Comparison of ENCODE assay signal across 13 cellular contexts in the genomic region with DNA sequence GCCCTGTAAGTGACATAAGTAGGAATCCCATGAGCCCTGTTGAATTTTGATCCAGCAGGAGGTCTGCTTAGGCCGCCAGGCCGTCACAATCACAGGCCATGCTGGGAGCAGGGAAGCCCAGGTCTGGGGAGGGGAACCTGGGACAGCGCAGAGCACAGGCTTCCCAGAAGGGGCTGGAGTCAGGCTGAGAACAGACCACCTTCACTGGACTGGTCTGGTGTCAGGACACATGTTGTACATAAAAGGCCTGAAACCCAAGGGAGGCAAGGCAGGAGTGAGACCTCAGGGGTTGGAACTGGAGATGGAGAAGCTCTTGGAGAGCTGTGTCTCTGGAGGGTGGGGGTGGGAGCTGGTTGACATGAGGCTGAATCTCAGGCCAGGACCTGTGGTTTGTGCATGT.
DNase-seq lines count a peak whose midpoint lies in the region; ATAC-seq and TF ChIP-seq lines count a peak whose summit lies in the region.
"Had no signal": no experiment of that assay in that cellular context is flagged by ENCODE, and none has a peak within 500 bp of the region (broad histone marks: within the 10 kb centered on the region; RNA-seq: fewer than 3 reads in every experiment).

No MANE protein-coding gene starts in this region.

- H3K4me3 Mint-ChIP-seq in activated T-cell treated with anti-CD3 and anti-CD28 coated beads, Interleukin-2, amount 50 U/mL, for 24 hours: no peak overlapping the region
- H3K4me3 Mint-ChIP-seq in activated T-cell treated with anti-CD3 and anti-CD28 coated beads, Interleukin-2, amount 50 U/mL, for 4 hours: no peak overlapping the region
- H3K4me3 Mint-ChIP-seq in neural crest cell (no peak overlapping the region), HFFc6 (no peak overlapping the region)
- H3K4me3 Mint-ChIP-seq: CD4-positive, alpha-beta T cell had no signal

- no peak overlapping the region for H3K4me3 ChIP-seq in coronary artery
- H3K4me3 ChIP-seq: GM23248 had no signal

- H3K27ac Mint-ChIP-seq in activated T-cell treated with anti-CD3 and anti-CD28 coated beads, Interleukin-2, amount 50 U/mL, for 24 hours: peak overlapping the region; percentile 23
- H3K27ac Mint-ChIP-seq in neural crest cell (ENCODE audit: unreplicated experiment) (peak overlapping the region; percentile 8), HFFc6 (no peak overlapping the region)
- H3K27ac Mint-ChIP-seq: CD4-positive, alpha-beta T cell had no signal

- TF ChIP-seq CTCF in coronary artery (IDR thresholded peaks at IDR 0.05): no peak
- TF ChIP-seq CTCF in neural crest cell (conservative IDR thresholded peaks at IDR 0.05): no peak
- no peak for TF ChIP-seq CTCF in HFFc6 (IDR thresholded peaks at IDR 0.05)

- no peak for DNase-seq in activated T-cell treated with anti-CD3 and anti-CD28 coated beads, Interleukin-2, amount 50 U/mL, for 24 hours
- no peak for DNase-seq in activated T-cell treated with anti-CD3 and anti-CD28 coated beads, Interleukin-2, amount 50 U/mL, for 4 hours
- peak; percentile 68 for DNase-seq in coronary artery (ENCODE audit: low spot score)
- DNase-seq in neural crest cell (ENCODE audit: low read depth, low spot score): no peak
- no peak for DNase-seq in HFFc6
- DNase-seq: CD4-positive, alpha-beta T cell; DMS79; GM23248; H7 had no signal

- H3K27me3 Mint-ChIP-seq in activated T-cell treated with anti-CD3 and anti-CD28 coated beads, Interleukin-2, amount 50 U/mL, for 24 hours: no peaks in the 10 kb centered on the region
- H3K27me3 Mint-ChIP-seq in activated T-cell treated with anti-CD3 and anti-CD28 coated beads, Interleukin-2, amount 50 U/mL, for 4 hours (ENCODE audit: low read depth): no peaks in the 10 kb centered on the region
- no peaks in the 10 kb centered on the region for H3K27me3 Mint-ChIP-seq in neural crest cell (ENCODE audit: low read depth)
- H3K27me3 Mint-ChIP-seq in HFFc6 (ENCODE audit: insufficient read depth): no peaks in the 10 kb centered on the region; the same call in 1 of the 2 replicates
- H3K27me3 Mint-ChIP-seq: CD4-positive, alpha-beta T cell had no signal

- H3K36me3 Mint-ChIP-seq in activated T-cell treated with anti-CD3 and anti-CD28 coated beads, Interleukin-2, amount 50 U/mL, for 24 hours (ENCODE audit: low read depth): no peaks in the 10 kb centered on the region
- peaks cover 3% of the 10 kb centered on the region for H3K36me3 Mint-ChIP-seq in activated T-cell treated with anti-CD3 and anti-CD28 coated beads, Interleukin-2, amount 50 U/mL, for 4 hours (ENCODE audit: insufficient read depth)
- H3K36me3 Mint-ChIP-seq in neural crest cell (ENCODE audit: low read depth) (no peaks in the 10 kb centered on the region), HFFc6 (ENCODE audit: low read depth) (no peaks in the 10 kb centered on the region)

- H3K27ac ChIP-seq in coronary artery: no peak overlapping the region
- H3K27ac ChIP-seq: 22Rv1, GM23248, HL-60 had no signal

- H3K4me1 Mint-ChIP-seq in activated T-cell treated with anti-CD3 and anti-CD28 coated beads, Interleukin-2, amount 50 U/mL, for 24 hours (ENCODE audit: low read depth): peaks cover 21% of the 10 kb centered on the region
- H3K4me1 Mint-ChIP-seq in activated T-cell treated with anti-CD3 and anti-CD28 coated beads, Interleukin-2, amount 50 U/mL, for 4 hours (ENCODE audit: low read depth): peaks cover 7% of the 10 kb centered on the region
- peaks cover 6% of the 10 kb centered on the region for H3K4me1 Mint-ChIP-seq in neural crest cell
- peaks cover 19% of the 10 kb centered on the region for H3K4me1 Mint-ChIP-seq in HFFc6 (ENCODE audit: low read depth)

- no peaks in the 10 kb centered on the region for H3K9me3 Mint-ChIP-seq in activated T-cell treated with anti-CD3 and anti-CD28 coated beads, Interleukin-2, amount 50 U/mL, for 24 hours
- H3K9me3 Mint-ChIP-seq in activated T-cell treated with anti-CD3 and anti-CD28 coated beads, Interleukin-2, amount 50 U/mL, for 4 hours: no peaks in the 10 kb centered on the region
- H3K9me3 Mint-ChIP-seq in neural crest cell: no peaks in the 10 kb centered on the region
- H3K9me3 Mint-ChIP-seq in HFFc6: no peaks in the 10 kb centered on the region
- H3K9me3 Mint-ChIP-seq: CD4-positive, alpha-beta T cell had no signal

- ATAC-seq in activated T-cell treated with anti-CD3 and anti-CD28 coated beads, Interleukin-2, amount 50 U/mL, for 4 hours: no peak
- no peak for ATAC-seq in HG03571 (IDR thresholded peaks at IDR 0.05; ENCODE audit: unreplicated experiment)
- no peak for ATAC-seq in HG03039 (IDR thresholded peaks at IDR 0.05; ENCODE audit: unreplicated experiment)
